23 cellular contexts compared by ENCODE assay signal in genomic region chr3:183504597-183504996, GRCh38. TPM values are rescaled to one million over a fixed set of nuclear protein-coding genes. Genes with fewer than 3 reads are reported as not detected.
"Had no signal": no experiment of that assay in that cellular context is flagged by ENCODE, and none has a peak within 500 bp of the region (broad histone marks: within the 10 kb centered on the region; RNA-seq: fewer than 3 reads in every experiment).

No MANE protein-coding gene starts in this region.

- H3K4me1 ChIP-seq: sigmoid colon, testis, tibial nerve, upper lobe of right lung, vagina had no signal

- H3K27ac Mint-ChIP-seq: nephron progenitor cell; stimulated activated naive B cell treated with anti-CD40 and anti-IgM and Interleukin-4, amounts not matched to agents 10 μg/mL and 1 μg/mL and 100 μg/mL, for 72 hours had no signal

- H3K36me3 ChIP-seq: sigmoid colon, tibial nerve, upper lobe of right lung, vagina had no signal

- H3K27ac ChIP-seq: heart left ventricle, neutrophil, sigmoid colon, skin epidermis, testis, tibial nerve, upper lobe of right lung, vagina had no signal

- ATAC-seq: esophagus mucosa; heart left ventricle; left colon; left ventricle myocardium superior; stimulated activated naive B cell treated with anti-CD40 and anti-IgM and Interleukin-4, amounts not matched to agents 10 μg/mL and 1 μg/mL and 100 μg/mL, for 72 hours; stimulated activated naive CD8-positive, alpha-beta T cell treated with anti-CD3 and anti-CD28 coated beads, Interleukin-15, amount 100 ng/mL, for 72 hours; upper lobe of right lung had no signal

- H3K4me3 Mint-ChIP-seq: naive B cell; nephron progenitor cell; stimulated activated naive B cell treated with anti-CD40 and anti-IgM and Interleukin-4, amounts not matched to agents 10 μg/mL and 1 μg/mL and 100 μg/mL, for 72 hours; stimulated activated naive CD8-positive, alpha-beta T cell treated with anti-CD3 and anti-CD28 coated beads, Interleukin-15, amount 100 ng/mL, for 72 hours had no signal

- H3K27me3 Mint-ChIP-seq: naive B cell; stimulated activated naive B cell treated with anti-CD40 and anti-IgM and Interleukin-4, amounts not matched to agents 10 μg/mL and 1 μg/mL and 100 μg/mL, for 72 hours; stimulated activated naive CD8-positive, alpha-beta T cell treated with anti-CD3 and anti-CD28 coated beads, Interleukin-15, amount 100 ng/mL, for 72 hours had no signal

- H3K9me3 ChIP-seq: neutrophil, testis, vagina had no signal

- H3K27me3 ChIP-seq: heart left ventricle, neutrophil, sigmoid colon, testis, tibial nerve, upper lobe of right lung, vagina had no signal

- DNase-seq: effector memory CD4-positive, alpha-beta T cell; heart left ventricle; hippocampal formation; left colon; left ventricle myocardium superior; mesenchymal stem cell; naive B cell; nephron progenitor cell; sigmoid colon; stimulated activated CD4-positive, alpha-beta T cell treated with anti-CD3 and anti-CD28 coated beads, Interleukin-2, amount 100 ng/mL, for 24 hours; stimulated activated CD4-positive, alpha-beta T cell treated with anti-CD3 and anti-CD28 coated beads, Interleukin-4, amount 100 ng/mL, for 4 hours; stimulated activated naive B cell treated with anti-CD40 and anti-IgM and Interleukin-4, amounts not matched to agents 10 μg/mL and 1 μg/mL and 100 μg/mL, for 72 hours; stimulated activated naive CD8-positive, alpha-beta T cell treated with anti-CD3 and anti-CD28 coated beads, Interleukin-15, amount 100 ng/mL, for 72 hours; testis; upper lobe of right lung had no signal

- H3K4me3 ChIP-seq: heart left ventricle, lung, sigmoid colon, skin epidermis, testis, tibial nerve, upper lobe of right lung, vagina had no signal

- H3K9me3 Mint-ChIP-seq: nephron progenitor cell; stimulated activated naive CD8-positive, alpha-beta T cell treated with anti-CD3 and anti-CD28 coated beads, Interleukin-15, amount 100 ng/mL, for 72 hours had no signal

RNA-seq across cellular contexts. Expression of gene KLHL6, which starts 50.9 kb away (rescaled TPM):
- total RNA-seq: fibroblast of lung, kidney epithelial cell had no signal
- polyA plus RNA-seq: fibroblast of lung had no signal
